In genomic region chr4:143616771-143617170, GRCh38 we compare ENCODE assay signal across 9 cellular contexts.
DNase-seq lines count a peak whose midpoint lies in the region; ATAC-seq, FAIRE-seq and TF ChIP-seq lines count a peak whose summit lies in the region.
"Had no signal": no experiment of that assay in that cellular context is flagged by ENCODE, and none has a peak within 500 bp of the region (broad histone marks: within the 10 kb centered on the region; RNA-seq: fewer than 3 reads in every experiment).

No MANE protein-coding gene starts in this region.

- H3K27me3 ChIP-seq in right lobe of liver = no peaks in the 10 kb centered on the region
- H3K27me3 ChIP-seq: cardiac muscle cell had no signal

- FAIRE-seq in H54 (lab: Jason Lieb, UNC) = no peak

- intact Hi-C loops in right lobe of liver (cut with DNase I) = no loop called here

- no peak overlapping the region for H3K27ac ChIP-seq in right lobe of liver
- H3K27ac ChIP-seq: cardiac muscle cell had no signal

- DNase-seq in H54 (ENCODE audit: insufficient read length, low spot score) = peak; percentile 12
- peak; percentile 39 for DNase-seq in LoVo (ENCODE audit: low spot score)
- DNase-seq in glomerular visceral epithelial cell (ENCODE audit: extremely low spot score) = peak; percentile 79
- no peak for DNase-seq in DMS153 (lab: John Stamatoyannopoulos, UW)
- DNase-seq in retina = no peak
- no peak for DNase-seq in Kasumi-1 (lab: John Stamatoyannopoulos, UW)
- no peak for DNase-seq in right lobe of liver

- H3K9me3 ChIP-seq in right lobe of liver = no peaks in the 10 kb centered on the region

- H3K36me3 ChIP-seq in right lobe of liver = no peaks in the 10 kb centered on the region
- H3K36me3 ChIP-seq: cardiac muscle cell had no signal

- no peak for TF ChIP-seq CTCF in right lobe of liver (IDR thresholded peaks at IDR 0.05)

- no peak overlapping the region for H3K4me3 ChIP-seq in right lobe of liver
- H3K4me3 ChIP-seq: cardiac muscle cell had no signal

- TF ChIP-seq POLR2A in H54 (IDR thresholded peaks at IDR 0.05; ENCODE audit: low read depth, low read length) = no peak
- no peak for TF ChIP-seq POLR2A in right lobe of liver (IDR thresholded peaks at IDR 0.05)

- ATAC-seq in GM18858 (IDR thresholded peaks at IDR 0.05; ENCODE audit: unreplicated experiment) = peak; percentile 79
- ATAC-seq in right lobe of liver = no peak

- 70% methylated on average over 8 of the region's 8 CpGs for WGBS in right lobe of liver (ENCODE audit: insufficient coverage, low coverage, low lambda C conversion rate, missing lambda C conversion rate)

- no peaks in the 10 kb centered on the region for H3K4me1 ChIP-seq in right lobe of liver

Comparison
In these comparisons a context has a peak if more than half of its experiments do, and no peak if none do; other contexts are left out.
1. DNase-seq: peak in H54 (single experiment), LoVo (single experiment) and glomerular visceral epithelial cell (single experiment); none in DMS153 (single experiment), retina (single experiment), Kasumi-1 (0 of 2) and right lobe of liver (0 of 3).